Comparison of ENCODE assay signal across 22 cellular contexts in genomic region chr6:122025104-122025503, GRCh38.
DNase-seq lines count a peak whose midpoint lies in the region; ATAC-seq, FAIRE-seq and TF ChIP-seq lines count a peak whose summit lies in the region.
"Had no signal": no experiment of that assay in that cellular context is flagged by ENCODE, and none has a peak within 500 bp of the region (broad histone marks: within the 10 kb centered on the region; RNA-seq: fewer than 3 reads in every experiment).

No MANE protein-coding gene starts in this region.

- H3K9me1 ChIP-seq in keratinocyte (ENCODE audit: control insufficient read depth, extremely low read depth, insufficient read depth, low read length), result peaks cover 2% of the 10 kb centered on the region

- H3K4me2 ChIP-seq in DND-41 (ENCODE audit: insufficient read depth, low read length), result no peak overlapping the region
- H3K4me2 ChIP-seq in keratinocyte (ENCODE audit: control insufficient read depth, extremely low read depth, insufficient read depth, low read depth, low read length), result peak overlapping the region; percentile 3
- H3K4me2 ChIP-seq: A549; BLaER1 treated with 17β-estradiol and CSF1 and Interleukin-3, amounts not matched to agents 10 nM and 100 nM; GM23338 had no signal

- H3K4me3 ChIP-seq in DND-41 (ENCODE audit: low read depth in 1 of 2, low read length in 2 of 2) (no peak overlapping the region), RWPE2 (ENCODE audit: severe bottlenecking) (no peak overlapping the region), epithelial cell of esophagus (ENCODE audit: low read length) (no peak overlapping the region), keratinocyte (ENCODE audit: control insufficient read depth in 2 of 3, extremely low read depth in 1 of 3, insufficient read depth in 2 of 3, low read depth in 1 of 3, low read length in 3 of 3) (no peak overlapping the region), vagina (no peak overlapping the region)
- H3K4me3 ChIP-seq: A549; BLaER1 treated with 17β-estradiol and CSF1 and Interleukin-3, amounts not matched to agents 10 nM and 100 nM; GM23338 had no signal

- no peak for TF ChIP-seq POLR2A in vagina (IDR thresholded peaks at IDR 0.05)

- H3K9ac ChIP-seq in DND-41 (ENCODE audit: low read depth, low read length) (no peak overlapping the region), keratinocyte (ENCODE audit: control insufficient read depth, extremely low read depth, insufficient read depth, low read length) (no peak overlapping the region)
- H3K9ac ChIP-seq: BLaER1 treated with 17β-estradiol and CSF1 and Interleukin-3, amounts not matched to agents 10 nM and 100 nM had no signal

- H3K79me2 ChIP-seq in DND-41 (ENCODE audit: insufficient read depth, low read length), result no peaks in the 10 kb centered on the region
- H3K79me2 ChIP-seq in keratinocyte (ENCODE audit: control insufficient read depth, insufficient read depth, low read length), result no peaks in the 10 kb centered on the region

- dilution Hi-C loops in keratinocyte (cut with MboI; ENCODE audit: extremely low pct_ligation_motif_present, low sequenced_read_pairs), result no loop called here

- H3K9me3 ChIP-seq in DND-41 (ENCODE audit: insufficient read depth, low read length, severe bottlenecking), result no peaks in the 10 kb centered on the region
- no peaks in the 10 kb centered on the region for H3K9me3 ChIP-seq in RWPE2 (ENCODE audit: severe bottlenecking)
- no peaks in the 10 kb centered on the region for H3K9me3 ChIP-seq in keratinocyte (ENCODE audit: control insufficient read depth, low read depth, low read length)
- no peaks in the 10 kb centered on the region for H3K9me3 ChIP-seq in vagina
- H3K9me3 ChIP-seq: A549; BE2C; BLaER1 treated with 17β-estradiol and CSF1 and Interleukin-3, amounts not matched to agents 10 nM and 100 nM had no signal

- no peak overlapping the region for H2AFZ ChIP-seq in DND-41 (ENCODE audit: low read depth, low read length)
- H2AFZ ChIP-seq in keratinocyte (ENCODE audit: control insufficient read depth, low read length), result no peak overlapping the region

- TF ChIP-seq CTCF in DND-41 (IDR thresholded peaks at IDR 0.05; ENCODE audit: borderline replicate concordance, extremely low read depth, low read length, poor library complexity, severe bottlenecking) (no peak), RWPE2 (IDR thresholded peaks at IDR 0.05; ENCODE audit: poor library complexity, severe bottlenecking) (no peak), epithelial cell of esophagus (IDR thresholded peaks at IDR 0.05; ENCODE audit: insufficient read depth, low read depth, low read length, missing control alignments) (no peak), keratinocyte (optimal IDR thresholded peaks at IDR 0.05 in 1 of 3, IDR thresholded peaks at IDR 0.05 in 1 of 3, conservative IDR thresholded peaks at IDR 0.05 in 1 of 3; ENCODE audit: extremely low read depth in 1 of 3, insufficient read depth in 2 of 3, low read length in 3 of 3) (no peak), vagina (IDR thresholded peaks at IDR 0.05) (no peak)

- H3K4me1 ChIP-seq in DND-41 (ENCODE audit: insufficient read depth, low read length) (peaks cover 14% of the 10 kb centered on the region), RWPE2 (ENCODE audit: insufficient read depth, poor library complexity, severe bottlenecking) (peaks cover 13% of the 10 kb centered on the region), keratinocyte (ENCODE audit: control insufficient read depth, extremely low read depth, insufficient read depth, low read length) (peaks cover 20% of the 10 kb centered on the region), vagina (no peaks in the 10 kb centered on the region)
- H3K4me1 ChIP-seq: A549, BE2C had no signal

- no peaks in the 10 kb centered on the region for H3K27me3 ChIP-seq in DND-41 (ENCODE audit: insufficient read depth, low read length, poor library complexity)
- H3K27me3 ChIP-seq in RWPE2 (ENCODE audit: insufficient read depth, poor library complexity, severe bottlenecking), result no peaks in the 10 kb centered on the region
- no peaks in the 10 kb centered on the region for H3K27me3 ChIP-seq in keratinocyte (ENCODE audit: control insufficient read depth, extremely low read depth, insufficient read depth, low read length)
- H3K27me3 ChIP-seq in vagina, result no peaks in the 10 kb centered on the region
- H3K27me3 ChIP-seq: BE2C; BLaER1 treated with 17β-estradiol and CSF1 and Interleukin-3, amounts not matched to agents 10 nM and 100 nM had no signal

- H3K27ac ChIP-seq in DND-41 (ENCODE audit: low read length), result no peak overlapping the region
- H3K27ac ChIP-seq in RWPE2 (ENCODE audit: poor library complexity, severe bottlenecking), result no peak overlapping the region
- H3K27ac ChIP-seq in keratinocyte (ENCODE audit: control insufficient read depth, insufficient read depth, low read length), result peak overlapping the region; percentile 6
- no peak overlapping the region for H3K27ac ChIP-seq in vagina
- H3K27ac ChIP-seq: A549; BLaER1 treated with 17β-estradiol and CSF1 and Interleukin-3, amounts not matched to agents 10 nM and 100 nM had no signal

- H3K36me3 ChIP-seq in DND-41 (ENCODE audit: insufficient read depth, low read length), result no peaks in the 10 kb centered on the region
- no peaks in the 10 kb centered on the region for H3K36me3 ChIP-seq in RWPE2 (ENCODE audit: low read depth)
- no peaks in the 10 kb centered on the region for H3K36me3 ChIP-seq in keratinocyte (ENCODE audit: control insufficient read depth in 2 of 2, extremely low read depth in 1 of 2, insufficient read depth in 2 of 2, low read length in 2 of 2)
- H3K36me3 ChIP-seq in vagina, result no peaks in the 10 kb centered on the region
- H3K36me3 ChIP-seq: BE2C; BLaER1 treated with 17β-estradiol and CSF1 and Interleukin-3, amounts not matched to agents 10 nM and 100 nM had no signal

- peak; percentile 93 for FAIRE-seq in keratinocyte (lab: Jason Lieb, UNC)
- FAIRE-seq: A549, GM19239 had no signal

- DNase-seq in DND-41, result no peak
- no peak for DNase-seq in RWPE2 (ENCODE audit: low spot score)
- peak; percentile 82 for DNase-seq in epithelial cell of esophagus (ENCODE audit: low read depth)
- peak; percentile 30 for DNase-seq in keratinocyte (ENCODE audit: low read depth, low spot score)
- DNase-seq in stimulated activated naive CD4-positive, alpha-beta T cell (lab: John Stamatoyannopoulos, UW), result no peak
- DNase-seq in vagina (ENCODE audit: extremely low spot score in 2 of 2), result no peak
- DNase-seq in DMS79 (lab: John Stamatoyannopoulos, UW), result no peak
- DNase-seq: 8988T; ACHN; AML-193; BE2C; CD4-positive, alpha-beta T cell; CD8-positive, alpha-beta memory T cell; DMS 273 treated with DMSO at 0.1 percent for 48 hours; DMS79 treated with DMSO at 0.1 percent for 48 hours; H9 had no signal

- intact Hi-C loops in vagina (cut with DNase I), result no loop called here

- ATAC-seq in DND-41 (ENCODE audit: insufficient read depth, low read depth), result peak; percentile 93
- ATAC-seq in RWPE2 (ENCODE audit: low read depth), result peak; percentile 58
- no peak for ATAC-seq in GM18858 (IDR thresholded peaks at IDR 0.05; ENCODE audit: unreplicated experiment)
- ATAC-seq: A549, GM23338, HCT116 had no signal

- H4K20me1 ChIP-seq in DND-41 (ENCODE audit: insufficient read depth, low read length) (no peaks in the 10 kb centered on the region), keratinocyte (ENCODE audit: control insufficient read depth, extremely low read depth, insufficient read depth, low read length) (no peaks in the 10 kb centered on the region)
- H4K20me1 ChIP-seq: BLaER1 treated with 17β-estradiol and CSF1 and Interleukin-3, amounts not matched to agents 10 nM and 100 nM had no signal

Comparison
In these comparisons a context has a peak if more than half of its experiments do, and no peak if none do; other contexts are left out.
1. DNase-seq: peak in epithelial cell of esophagus (single experiment) and keratinocyte (single experiment); none in DND-41 (single experiment), RWPE2 (single experiment), stimulated activated naive CD4-positive, alpha-beta T cell (0 of 6), vagina (0 of 2) and DMS79 (single experiment).